In genomic region chr13:111269508-111269907, GRCh38 we compare ENCODE assay signal across 2 cellular contexts.
TF ChIP-seq lines count a peak whose summit lies in the region.

No MANE protein-coding gene starts in this region.

TF ChIP-seq in HCT116, 20 proteins besides CTCF, POLR2A, EP300 and RAD21:
- TF ChIP-seq EZH2 (IDR thresholded peaks at IDR 0.05) (no peak), ZFX (IDR thresholded peaks at IDR 0.05) (no peak), EGR1 (IDR thresholded peaks at IDR 0.05; ENCODE audit: low read depth) (no peak), YY1 (IDR thresholded peaks at IDR 0.05; ENCODE audit: extremely low read depth, insufficient replicate concordance, low read depth, low read length) (no peak), ZNF274 (IDR thresholded peaks at IDR 0.05; ENCODE audit: low read depth, low read length) (no peak), ELF1 (IDR thresholded peaks at IDR 0.05; ENCODE audit: borderline replicate concordance, low read depth) (no peak), SRF (IDR thresholded peaks at IDR 0.05; ENCODE audit: low read depth) (no peak), SP1 (IDR thresholded peaks at IDR 0.05; ENCODE audit: low read depth) (no peak), TCF7L2 (IDR thresholded peaks at IDR 0.05; ENCODE audit: borderline replicate concordance, extremely low read depth, insufficient read depth, insufficient read length) (no peak), SIN3A (IDR thresholded peaks at IDR 0.05; ENCODE audit: low read depth) (no peak), FOSL1 (IDR thresholded peaks at IDR 0.05; ENCODE audit: low read depth) (no peak), EZH2phosphoT487 (IDR thresholded peaks at IDR 0.05; ENCODE audit: borderline replicate concordance) (no peak), CBX3 (IDR thresholded peaks at IDR 0.05; ENCODE audit: low read depth) (no peak), JUND (IDR thresholded peaks at IDR 0.05) (no peak), MAX (IDR thresholded peaks at IDR 0.05) (no peak)
TF ChIP-seq in HCT116: peak in this region for 0.

TF ChIP-seq in H1, 55 proteins besides CTCF, POLR2A, EP300 and RAD21:
- no peak for TF ChIP-seq MAFK (IDR thresholded peaks at IDR 0.05; ENCODE audit: low read depth, low read length)
- TF ChIP-seq KDM1A (IDR thresholded peaks at IDR 0.05; ENCODE audit: borderline replicate concordance, low read length) = no peak
- TF ChIP-seq SIRT6 (IDR thresholded peaks at IDR 0.05; ENCODE audit: low read length) = no peak
- no peak for TF ChIP-seq TAF7 (optimal IDR thresholded peaks at IDR 0.05; ENCODE audit: borderline replicate concordance, low read depth, low read length)
- TF ChIP-seq RXRA (IDR thresholded peaks at IDR 0.05; ENCODE audit: insufficient read depth, low read depth, low read length) = no peak
- TF ChIP-seq ASH2L (IDR thresholded peaks at IDR 0.05; ENCODE audit: low read length) = no peak
- TF ChIP-seq GTF2F1 (IDR thresholded peaks at IDR 0.05; ENCODE audit: borderline replicate concordance, low read depth, low read length) = no peak
- no peak for TF ChIP-seq SIN3A (conservative IDR thresholded peaks at IDR 0.05 in 1 of 2, IDR thresholded peaks at IDR 0.05 in 1 of 2; ENCODE audit: low read depth in 1 of 2, low read length in 2 of 2)
- no peak for TF ChIP-seq SP1 (IDR thresholded peaks at IDR 0.05; ENCODE audit: low read depth, low read length)
- TF ChIP-seq TCF12 (IDR thresholded peaks at IDR 0.05; ENCODE audit: low read depth, low read length) = no peak
- no peak for TF ChIP-seq PHF8 (conservative IDR thresholded peaks at IDR 0.05; ENCODE audit: low read depth, low read length)
- TF ChIP-seq ATF2 (IDR thresholded peaks at IDR 0.05; ENCODE audit: low read length) = no peak
- no peak for TF ChIP-seq BRCA1 (IDR thresholded peaks at IDR 0.05; ENCODE audit: low read depth, low read length)
- no peak for TF ChIP-seq EGR1 (IDR thresholded peaks at IDR 0.05; ENCODE audit: borderline replicate concordance, low read depth, low read length)
- TF ChIP-seq POLR2AphosphoS5 (IDR thresholded peaks at IDR 0.05; ENCODE audit: low read depth, low read length) = no peak
- TF ChIP-seq KDM5A (IDR thresholded peaks at IDR 0.05; ENCODE audit: low read length) = no peak
- TF ChIP-seq HDAC6 (IDR thresholded peaks at IDR 0.05; ENCODE audit: low read depth, low read length) = no peak
- no peak for TF ChIP-seq CBX8 (IDR thresholded peaks at IDR 0.05; ENCODE audit: borderline replicate concordance, low read depth, low read length)
- TF ChIP-seq RFX5 (IDR thresholded peaks at IDR 0.05; ENCODE audit: borderline replicate concordance, low read depth, low read length) = no peak
- TF ChIP-seq BACH1 (IDR thresholded peaks at IDR 0.05; ENCODE audit: low read length) = no peak
